In genomic region chr13:19173752-19174151, GRCh38 we compare ENCODE assay signal across 42 cellular contexts. TPM values are rescaled to one million over a fixed set of nuclear protein-coding genes. Genes with fewer than 3 reads are reported as not detected.
"Had no signal": no experiment of that assay in that cellular context is flagged by ENCODE, and none has a peak within 500 bp of the region (broad histone marks: within the 10 kb centered on the region; RNA-seq: fewer than 3 reads in every experiment).

No MANE protein-coding gene starts in this region.

- H3K4me1 ChIP-seq: adrenal gland, ascending aorta, body of pancreas, breast epithelium had no signal

- H3K4me1 Mint-ChIP-seq: activated naive CD4-positive, alpha-beta T cell treated with anti-CD3 and anti-CD28 coated beads, Interleukin-2, amount 10 ng/mL, durations not matched to agents 7 days and 5 days; activated naive CD4-positive, alpha-beta T cell treated with anti-CD3 and anti-CD28 coated beads, Interleukin-2, amount 50 U/mL, for 24 hours; activated naive CD8-positive, alpha-beta T cell treated with anti-CD3 and anti-CD28 coated beads for 36 hours; activated naive CD8-positive, alpha-beta T cell treated with anti-CD3 and anti-CD28 coated beads, Interleukin-2, amount 10 ng/mL, durations not matched to agents 7 days and 5 days; activated naive CD8-positive, alpha-beta T cell treated with anti-CD3 and anti-CD28 coated beads, Interleukin-2, amount 50 U/mL, for 24 hours; activated T-helper 17 cell treated with anti-CD3 and anti-CD28 coated beads, Interleukin-2, amount 50 U/mL, for 72 hours; brain; central memory CD8-positive, alpha-beta T cell had no signal

- H3K4me3 Mint-ChIP-seq: activated naive CD4-positive, alpha-beta T cell treated with anti-CD3 and anti-CD28 coated beads for 36 hours; activated naive CD4-positive, alpha-beta T cell treated with anti-CD3 and anti-CD28 coated beads, Interleukin-2, amount 10 ng/mL, durations not matched to agents 7 days and 5 days; activated naive CD4-positive, alpha-beta T cell treated with anti-CD3 and anti-CD28 coated beads, Interleukin-2, amount 50 U/mL, for 24 hours; activated naive CD8-positive, alpha-beta T cell; activated naive CD8-positive, alpha-beta T cell treated with anti-CD3 and anti-CD28 coated beads for 36 hours; activated naive CD8-positive, alpha-beta T cell treated with anti-CD3 and anti-CD28 coated beads, Interleukin-2, amount 10 ng/mL, durations not matched to agents 7 days and 5 days; activated naive CD8-positive, alpha-beta T cell treated with anti-CD3 and anti-CD28 coated beads, Interleukin-2, amount 50 U/mL, for 24 hours; activated T-cell treated with anti-CD3 and anti-CD28 coated beads, Interleukin-2, amount 50 U/mL, for 24 hours; activated T-cell treated with anti-CD3 and anti-CD28 coated beads, Interleukin-2, amount 50 U/mL, for 4 hours; activated T-cell treated with anti-CD3 and anti-CD28 coated beads, Interleukin-2, amount 50 U/mL, for 72 hours; activated T-helper 1 cell treated with anti-CD3 and anti-CD28 coated beads, Interleukin-12 subunit alpha, Interleukin-12 subunit beta, Interleukin-2, Interleukin-4 antibody, amounts not matched to agents 30 ng/mL and 10 ng/mL and 1 ng/mL, durations not matched to agents 14 hours and 24 hours and 36 hours; activated T-helper 17 cell treated with anti-CD3 and anti-CD28 coated beads, Interleukin-2, amount 50 U/mL, for 72 hours; brain; central memory CD8-positive, alpha-beta T cell had no signal

- H3K36me3 ChIP-seq: adrenal gland, ascending aorta, brain microvascular endothelial cell, breast epithelium, cardiac muscle cell had no signal

- H3K27ac ChIP-seq: adrenal gland, ascending aorta, body of pancreas, brain microvascular endothelial cell, breast epithelium, cardiac muscle cell had no signal

- H3K27ac Mint-ChIP-seq: activated naive CD4-positive, alpha-beta T cell treated with anti-CD3 and anti-CD28 coated beads for 36 hours; activated naive CD4-positive, alpha-beta T cell treated with anti-CD3 and anti-CD28 coated beads, Interleukin-2, amount 10 ng/mL, durations not matched to agents 7 days and 5 days; activated naive CD4-positive, alpha-beta T cell treated with anti-CD3 and anti-CD28 coated beads, Interleukin-2, amount 50 U/mL, for 24 hours; activated naive CD4-positive, alpha-beta T cell treated with anti-CD3 and anti-CD28 coated beads, Interleukin-2, amount 50 U/mL, for 72 hours; activated naive CD8-positive, alpha-beta T cell; activated naive CD8-positive, alpha-beta T cell treated with anti-CD3 and anti-CD28 coated beads for 36 hours; activated naive CD8-positive, alpha-beta T cell treated with anti-CD3 and anti-CD28 coated beads, Interleukin-2, amount 10 ng/mL, durations not matched to agents 7 days and 5 days; activated naive CD8-positive, alpha-beta T cell treated with anti-CD3 and anti-CD28 coated beads, Interleukin-2, amount 50 U/mL, for 24 hours; activated T-cell treated with anti-CD3 and anti-CD28 coated beads, Interleukin-2, amount 50 U/mL, for 24 hours; activated T-cell treated with anti-CD3 and anti-CD28 coated beads, Interleukin-2, amount 50 U/mL, for 72 hours; activated T-helper 1 cell treated with anti-CD3 and anti-CD28 coated beads, Interleukin-12 subunit alpha, Interleukin-12 subunit beta, Interleukin-2, Interleukin-4 antibody, amounts not matched to agents 30 ng/mL and 10 ng/mL and 1 ng/mL, durations not matched to agents 14 hours and 24 hours and 36 hours; activated T-helper 17 cell treated with anti-CD3 and anti-CD28 coated beads, Interleukin-2, amount 50 U/mL, for 72 hours; activated T-helper 2 cell treated with anti-CD3 and anti-CD28 coated beads, Interferon-gamma antibody, Interleukin-2, Interleukin-4, amounts not matched to agents 10 μg/mL and 5 μg/mL and 100 μg/mL, durations not matched to agents 14 hours and 24 hours and 36 hours; brain had no signal

- H3K27me3 Mint-ChIP-seq: activated naive CD4-positive, alpha-beta T cell treated with anti-CD3 and anti-CD28 coated beads, Interleukin-2, amount 10 ng/mL, durations not matched to agents 7 days and 5 days; activated naive CD4-positive, alpha-beta T cell treated with anti-CD3 and anti-CD28 coated beads, Interleukin-2, amount 50 U/mL, for 24 hours; activated naive CD8-positive, alpha-beta T cell; activated naive CD8-positive, alpha-beta T cell treated with anti-CD3 and anti-CD28 coated beads for 36 hours; activated naive CD8-positive, alpha-beta T cell treated with anti-CD3 and anti-CD28 coated beads, Interleukin-2, amount 10 ng/mL, durations not matched to agents 7 days and 5 days; activated naive CD8-positive, alpha-beta T cell treated with anti-CD3 and anti-CD28 coated beads, Interleukin-2, amount 50 U/mL, for 24 hours; activated T-cell treated with anti-CD3 and anti-CD28 coated beads, Interleukin-2, amount 50 U/mL, for 24 hours; activated T-helper 17 cell treated with anti-CD3 and anti-CD28 coated beads, Interleukin-2, amount 50 U/mL, for 72 hours; brain; central memory CD8-positive, alpha-beta T cell had no signal

- H3K27me3 ChIP-seq: adrenal gland, ascending aorta, body of pancreas, brain microvascular endothelial cell, breast epithelium, cardiac muscle cell had no signal

- H3K4me3 ChIP-seq: adrenal gland, ascending aorta, body of pancreas, breast epithelium, cardiac muscle cell had no signal

- H3K9me3 Mint-ChIP-seq: activated naive CD4-positive, alpha-beta T cell treated with anti-CD3 and anti-CD28 coated beads for 36 hours; activated naive CD4-positive, alpha-beta T cell treated with anti-CD3 and anti-CD28 coated beads, Interleukin-2, amount 50 U/mL, for 24 hours; activated naive CD4-positive, alpha-beta T cell treated with anti-CD3 and anti-CD28 coated beads, Interleukin-2, amount 50 U/mL, for 72 hours; activated naive CD8-positive, alpha-beta T cell treated with anti-CD3 and anti-CD28 coated beads for 36 hours; activated T-cell treated with anti-CD3 and anti-CD28 coated beads, Interleukin-2, amount 50 U/mL, for 24 hours; activated T-cell treated with anti-CD3 and anti-CD28 coated beads, Interleukin-2, amount 50 U/mL, for 4 hours; activated T-helper 17 cell treated with anti-CD3 and anti-CD28 coated beads, Interleukin-2, amount 50 U/mL, for 72 hours; central memory CD8-positive, alpha-beta T cell had no signal

- DNase-seq: activated effector memory CD4-positive, alpha-beta T cell treated with anti-CD3 and anti-CD28 coated beads, Interleukin-2, amount 50 U/mL, for 16 hours; activated effector memory CD4-positive, alpha-beta T cell treated with Interleukin-2 at 50 U/mL for 16 hours; activated gamma-delta T cell; activated gamma-delta T cell treated with Interleukin-2 at 50 U/mL for 16 hours; activated naive CD4-positive, alpha-beta T cell; activated naive CD4-positive, alpha-beta T cell treated with anti-CD3 and anti-CD28 coated beads for 36 hours; activated naive CD4-positive, alpha-beta T cell treated with anti-CD3 and anti-CD28 coated beads, Interleukin-2, amount 10 ng/mL, durations not matched to agents 7 days and 5 days; activated naive CD4-positive, alpha-beta T cell treated with anti-CD3 and anti-CD28 coated beads, Interleukin-2, amount 50 U/mL, for 16 hours; activated naive CD4-positive, alpha-beta T cell treated with Interleukin-2 at 50 U/mL for 16 hours; activated naive CD8-positive, alpha-beta T cell treated with anti-CD3 and anti-CD28 coated beads for 36 hours; activated naive CD8-positive, alpha-beta T cell treated with anti-CD3 and anti-CD28 coated beads, Interleukin-2, amount 10 ng/mL, durations not matched to agents 7 days and 5 days; activated naive CD8-positive, alpha-beta T cell treated with anti-CD3 and anti-CD28 coated beads, Interleukin-2, amount 50 U/mL, for 24 hours; activated T-cell treated with anti-CD3 and anti-CD28 coated beads, Interleukin-2, amount 50 U/mL, for 1 hour; activated T-cell treated with anti-CD3 and anti-CD28 coated beads, Interleukin-2, amount 50 U/mL, for 24 hours; activated T-cell treated with anti-CD3 and anti-CD28 coated beads, Interleukin-2, amount 50 U/mL, for 4 hours; activated T-cell treated with anti-CD3 and anti-CD28 coated beads, Interleukin-2, amount 50 U/mL, for 48 hours; activated T-cell treated with anti-CD3 and anti-CD28 coated beads, Interleukin-2, amount 50 U/mL, for 72 hours; adrenal gland; amniotic stem cell; amygdala; anterior cingulate cortex; aorta; body of pancreas; brain microvascular endothelial cell; caudate nucleus; central memory CD4-positive, alpha-beta T cell; cerebellar nuclear complex had no signal

- H3K9me3 ChIP-seq: adrenal gland, ascending aorta, body of pancreas, breast epithelium had no signal

- ATAC-seq: activated naive CD4-positive, alpha-beta T cell treated with anti-CD3 and anti-CD28 coated beads, Interleukin-2, amount 50 U/mL, for 72 hours; activated naive CD8-positive, alpha-beta T cell treated with anti-CD3 and anti-CD28 coated beads, Interleukin-2, amount 50 U/mL, for 24 hours; activated T-cell treated with anti-CD3 and anti-CD28 coated beads, Interleukin-2, amount 50 U/mL, for 4 hours; activated T-cell treated with anti-CD3 and anti-CD28 coated beads, Interleukin-2, amount 50 U/mL, for 72 hours; activated T-helper 17 cell treated with anti-CD3 and anti-CD28 coated beads, Interleukin-2, amount 50 U/mL, for 72 hours; body of pancreas had no signal

- H3K36me3 Mint-ChIP-seq: activated naive CD4-positive, alpha-beta T cell treated with anti-CD3 and anti-CD28 coated beads, Interleukin-2, amount 10 ng/mL, durations not matched to agents 7 days and 5 days; activated naive CD4-positive, alpha-beta T cell treated with anti-CD3 and anti-CD28 coated beads, Interleukin-2, amount 50 U/mL, for 24 hours; activated naive CD4-positive, alpha-beta T cell treated with anti-CD3 and anti-CD28 coated beads, Interleukin-2, amount 50 U/mL, for 72 hours; activated naive CD8-positive, alpha-beta T cell; activated naive CD8-positive, alpha-beta T cell treated with anti-CD3 and anti-CD28 coated beads for 36 hours; activated naive CD8-positive, alpha-beta T cell treated with anti-CD3 and anti-CD28 coated beads, Interleukin-2, amount 10 ng/mL, durations not matched to agents 7 days and 5 days; brain had no signal

RNA-seq across cellular contexts. Expression of gene TUBA3C, which starts 7.9 kb away (rescaled TPM):
- total RNA-seq: activated naive CD4-positive, alpha-beta T cell treated with anti-CD3 and anti-CD28 coated beads for 36 hours; activated naive CD4-positive, alpha-beta T cell treated with anti-CD3 and anti-CD28 coated beads, Interleukin-2, amount 50 U/mL, for 72 hours; activated naive CD8-positive, alpha-beta T cell treated with anti-CD3 and anti-CD28 coated beads for 36 hours; activated naive CD8-positive, alpha-beta T cell treated with anti-CD3 and anti-CD28 coated beads, Interleukin-2, amount 10 ng/mL, durations not matched to agents 7 days and 5 days; activated T-cell treated with anti-CD3 and anti-CD28 coated beads, Interleukin-2, amount 50 U/mL, for 4 hours; activated T-cell treated with anti-CD3 and anti-CD28 coated beads, Interleukin-2, amount 50 U/mL, for 72 hours; activated T-helper 1 cell treated with anti-CD3 and anti-CD28 coated beads, Interleukin-12 subunit alpha, Interleukin-12 subunit beta, Interleukin-2, Interleukin-4 antibody, amounts not matched to agents 30 ng/mL and 10 ng/mL and 1 ng/mL, durations not matched to agents 14 hours and 24 hours and 36 hours; activated T-helper 17 cell treated with anti-CD3 and anti-CD28 coated beads, Interleukin-2, amount 50 U/mL, for 72 hours; activated T-helper 2 cell treated with anti-CD3 and anti-CD28 coated beads, Interferon-gamma antibody, Interleukin-2, Interleukin-4, amounts not matched to agents 10 μg/mL and 5 μg/mL and 100 μg/mL, durations not matched to agents 14 hours and 24 hours and 36 hours; adrenal gland; aorta; ascending aorta; astrocyte; body of pancreas; breast epithelium; bronchial epithelial cell; cardiac muscle cell; cardiac septum; cerebellum had no signal
